24 cellular contexts compared by ENCODE assay signal in genomic region chr6:140275725-140276124, GRCh38.
"Had no signal": no experiment of that assay in that cellular context is flagged by ENCODE, and none has a peak within 500 bp of the region (broad histone marks: within the 10 kb centered on the region; RNA-seq: fewer than 3 reads in every experiment).

No MANE protein-coding gene starts in this region.

- H2AFZ ChIP-seq: neural progenitor cell had no signal

- H3K9ac ChIP-seq: neural progenitor cell had no signal

- H3K4me1 ChIP-seq: lower lobe of right lung, suprapubic skin, upper lobe of left lung, uterus had no signal

- H3K4me3 ChIP-seq: coronary artery, esophagus muscularis mucosa, gastroesophageal sphincter, left ventricle myocardium inferior, lower lobe of right lung, neural progenitor cell, ovary, smooth muscle cell, suprapubic skin, tibial artery, upper lobe of left lung, uterus had no signal

- H3K27me3 ChIP-seq: esophagus muscularis mucosa, gastroesophageal sphincter, neural progenitor cell, ovary, suprapubic skin, tibial artery, upper lobe of left lung, uterus had no signal

- DNase-seq: effector CD8-positive, alpha-beta T cell; immature natural killer cell; left cardiac atrium; left ventricle myocardium inferior; lower lobe of right lung; mesenchymal stem cell; midbrain; nucleus accumbens; ovary; right cardiac atrium; stimulated activated CD4-positive, alpha-beta T cell treated with anti-CD3 and anti-CD28 coated beads, Interleukin-4, amount 100 ng/mL, for 1 hour; stimulated activated CD8-positive, alpha-beta memory T cell treated with anti-CD3 and anti-CD28 coated beads, Interleukin-4, amount 100 ng/mL, for 48 hours; stimulated activated naive CD8-positive, alpha-beta T cell treated with anti-CD3 and anti-CD28 coated beads, Interleukin-15, Interleukin-2, amounts not matched to agents 100 U/mL and 50 U/mL, for 24 hours; tibial artery; upper lobe of left lung; uterus had no signal

- H3K27ac ChIP-seq: coronary artery, epithelial cell of prostate, esophagus muscularis mucosa, gastroesophageal sphincter, left ventricle myocardium inferior, lower lobe of right lung, neural progenitor cell, ovary, suprapubic skin, tibial artery, upper lobe of left lung, uterus had no signal

- H3K36me3 ChIP-seq: esophagus muscularis mucosa, gastroesophageal sphincter, left ventricle myocardium inferior, lower lobe of right lung, neural progenitor cell, ovary, suprapubic skin, tibial artery, upper lobe of left lung, uterus had no signal

- H3K4me2 ChIP-seq: neural progenitor cell, smooth muscle cell had no signal

- H3K9me3 ChIP-seq: esophagus muscularis mucosa, gastroesophageal sphincter, left ventricle myocardium inferior, lower lobe of right lung, ovary, suprapubic skin, tibial artery, upper lobe of left lung, uterus had no signal

- FAIRE-seq: keratinocyte had no signal
